20 cellular contexts compared by ENCODE assay signal in genomic region chrX:97609357-97609756, GRCh38.
A peak's percentile ranks its signal among the peaks of the same experiment; 100 is the strongest.
DNase-seq lines count a peak whose midpoint lies in the region; ATAC-seq and TF ChIP-seq lines count a peak whose summit lies in the region.
"Had no signal": no experiment of that assay in that cellular context is flagged by ENCODE, and none has a peak within 500 bp of the region (broad histone marks: within the 10 kb centered on the region; RNA-seq: fewer than 3 reads in every experiment).

No MANE protein-coding gene starts in this region.

- intact Hi-C loops in colonic mucosa (cut with DNase I) = no loop called here
- intact Hi-C loops in mucosa of descending colon (cut with DNase I, micrococcal nuclease) = no loop called here
- intact Hi-C loops in transverse colon (cut with DNase I; ENCODE audit: low total_unique reads) = no loop called here

- in situ Hi-C loops in transverse colon (cut with MboI; ENCODE audit: low pct_ligation_motif_present in 1 of 4, low pct_unique_long_range_greater_than_20kb in 1 of 4, low sequenced_read_pairs in 3 of 4) = no loop called here

- no peak overlapping the region for H3K4me3 ChIP-seq in colonic mucosa
- no peak overlapping the region for H3K4me3 ChIP-seq in mucosa of descending colon
- no peak overlapping the region for H3K4me3 ChIP-seq in transverse colon
- H3K4me3 ChIP-seq: BLaER1 treated with 17β-estradiol and CSF1 and Interleukin-3, amounts not matched to agents 10 nM and 100 nM; GM12878 had no signal

- no peaks in the 10 kb centered on the region for H3K36me3 ChIP-seq in colonic mucosa
- H3K36me3 ChIP-seq in mucosa of descending colon (ENCODE audit: low read depth) = no peaks in the 10 kb centered on the region
- no peaks in the 10 kb centered on the region for H3K36me3 ChIP-seq in transverse colon
- H3K36me3 ChIP-seq: BLaER1 treated with 17β-estradiol and CSF1 and Interleukin-3, amounts not matched to agents 10 nM and 100 nM had no signal

- H3K27ac ChIP-seq in 22Rv1 = peak overlapping the region; percentile 15; the same call in 1 of the 2 replicates
- H3K27ac ChIP-seq in colonic mucosa = peak overlapping the region; percentile 32
- peak overlapping the region; percentile 17 to 45 (median 35) for H3K27ac ChIP-seq in transverse colon
- H3K27ac ChIP-seq: BLaER1 treated with 17β-estradiol and CSF1 and Interleukin-3, amounts not matched to agents 10 nM and 100 nM; C4-2B had no signal

- TF ChIP-seq EP300 in transverse colon (IDR thresholded peaks at IDR 0.05; ENCODE audit: low read depth) = no peak

- H3K4me1 ChIP-seq in colonic mucosa (no peaks in the 10 kb centered on the region), mucosa of descending colon (ENCODE audit: low read depth) (no peaks in the 10 kb centered on the region), transverse colon (peaks cover 0 to 3% (median 0%) of the 10 kb centered on the region in 4 donors)

- H3K27me3 ChIP-seq in colonic mucosa (no peaks in the 10 kb centered on the region), transverse colon (no peaks in the 10 kb centered on the region)

- no peak for TF ChIP-seq POLR2A in transverse colon (IDR thresholded peaks at IDR 0.05)

- ATAC-seq in mucosa of descending colon (peak; percentile 71), GM18520 (IDR thresholded peaks at IDR 0.05; ENCODE audit: unreplicated experiment) (no peak), GM18498 (IDR thresholded peaks at IDR 0.05; ENCODE audit: unreplicated experiment) (no peak)
- ATAC-seq: CD8-positive, alpha-beta T cell; GM12878 had no signal

- TF ChIP-seq CTCF in 22Rv1 (IDR thresholded peaks at IDR 0.05) (no peak), colonic mucosa (IDR thresholded peaks at IDR 0.05) (no peak), mucosa of descending colon (IDR thresholded peaks at IDR 0.05) (no peak), transverse colon (IDR thresholded peaks at IDR 0.05) (no peak)

- DNase-seq in colonic mucosa (no peak), mucosa of descending colon (no peak), transverse colon (no peak), T-helper 2 cell (no peak)
- DNase-seq: 8988T; AML-193; CD4-positive, alpha-beta T cell; CD8-positive, alpha-beta T cell; DMS 273 treated with DMSO at 0.1 percent for 48 hours; DMS153; DMS79; DND-41; EL; GDM1 had no signal

- no peak overlapping the region for H3K9ac ChIP-seq in colonic mucosa (ENCODE audit: low read depth in 2 of 2, low read length in 2 of 2)
- H3K9ac ChIP-seq: BLaER1 treated with 17β-estradiol and CSF1 and Interleukin-3, amounts not matched to agents 10 nM and 100 nM had no signal

- 81 to 100% methylated on average over 1 of the region's 1 CpG for WGBS in transverse colon (ENCODE audit: low coverage in 1 of 2), 2 donors

- H3K9me3 ChIP-seq in colonic mucosa (no peaks in the 10 kb centered on the region), mucosa of descending colon (no peaks in the 10 kb centered on the region), transverse colon (no peaks in the 10 kb centered on the region)
- H3K9me3 ChIP-seq: BLaER1 treated with 17β-estradiol and CSF1 and Interleukin-3, amounts not matched to agents 10 nM and 100 nM had no signal
